Comparison of ENCODE assay signal across 10 cellular contexts in genomic region chr6:156775717-156776116, GRCh38. TPM values are rescaled to one million over a fixed set of nuclear protein-coding genes. Genes with fewer than 3 reads are reported as not detected.
A peak's percentile ranks its signal among the peaks of the same experiment; 100 is the strongest.
DNase-seq lines count a peak whose midpoint lies in the region; ATAC-seq, FAIRE-seq and TF ChIP-seq lines count a peak whose summit lies in the region.
"Had no signal": no experiment of that assay in that cellular context is flagged by ENCODE, and none has a peak within 500 bp of the region (broad histone marks: within the 10 kb centered on the region; RNA-seq: fewer than 3 reads in every experiment).

No MANE protein-coding gene starts in this region.

- DNase-seq in GM23248 = peak; percentile 40
- DNase-seq in OCI-LY7 (ENCODE audit: low spot score) = no peak
- no peak for DNase-seq in smooth muscle cell (lab: John Stamatoyannopoulos, UW; ENCODE audit: unreplicated experiment)
- no peak for DNase-seq in ecto neural progenitor cell (ENCODE audit: low spot score)
- DNase-seq in HTR-8/SVneo (ENCODE audit: insufficient read length, low spot score) = no peak
- DNase-seq: activated T-cell treated with anti-CD3 and anti-CD28 coated beads, Interleukin-2, amount 50 U/mL, for 4 hours; NCI-H2029; stimulated activated CD4-positive, alpha-beta T cell treated with anti-CD3 and anti-CD28 coated beads, Interleukin-1b, Interleukin-23, amount 100 ng/mL, for 48 hours had no signal

- H2AFZ ChIP-seq in GM23248 = peak overlapping the region; percentile 79; the same call in 1 of the 2 replicates
- H2AFZ ChIP-seq in OCI-LY7 (ENCODE audit: low read length) = no peak overlapping the region
- H2AFZ ChIP-seq in smooth muscle cell (ENCODE audit: low read depth) = no peak overlapping the region

- H3K9me2 ChIP-seq in GM23248 (ENCODE audit: insufficient read depth) = no peaks in the 10 kb centered on the region
- H3K9me2 ChIP-seq in OCI-LY7 (ENCODE audit: insufficient read depth, low read length) = no peaks in the 10 kb centered on the region

- TF ChIP-seq EP300 in gastroesophageal sphincter (IDR thresholded peaks at IDR 0.05) = no peak

- POLR2A ChIA-PET in OCI-LY7 (lab: Charles Lee) = interaction anchor here (0.7 to 2.7 kb wide), 8 partner anchors 9 to 493 kb away, joined by 3 to 21 read pairs (median 4); no protein-coding TSS in a partner anchor

- peak overlapping the region; percentile 87 for H3K4me3 ChIP-seq in GM23248
- peak overlapping the region; percentile 80 for H3K4me3 ChIP-seq in OCI-LY7 (ENCODE audit: low read depth, low read length, poor library complexity, severe bottlenecking)
- H3K4me3 ChIP-seq in gastroesophageal sphincter = no peak overlapping the region
- H3K4me3 ChIP-seq in smooth muscle cell = peak overlapping the region; percentile 74

- ATAC-seq in gastroesophageal sphincter (no peak), HG03039 (IDR thresholded peaks at IDR 0.05; ENCODE audit: unreplicated experiment) (no peak)
- ATAC-seq: activated T-cell treated with anti-CD3 and anti-CD28 coated beads, Interleukin-2, amount 50 U/mL, for 4 hours had no signal

- FAIRE-seq in HTR-8/SVneo (lab: Jason Lieb, UNC) = no peak

- CTCF ChIA-PET in OCI-LY7 (lab: Charles Lee; ENCODE audit: unreplicated experiment) = no interaction called here

- H3K27ac ChIP-seq in GM23248 = peak overlapping the region; percentile 97
- peak overlapping the region; percentile 97 for H3K27ac ChIP-seq in OCI-LY7 (ENCODE audit: low read depth, low read length, poor library complexity, severe bottlenecking)
- peak overlapping the region; percentile 88 to 99 (median 97) for H3K27ac ChIP-seq in gastroesophageal sphincter
- peak overlapping the region; percentile 90 for H3K27ac ChIP-seq in smooth muscle cell (ENCODE audit: low read depth)

- 13 to 19% methylated on average over 5 of the region's 5 CpGs for WGBS in GM23248 (ENCODE audit: low coverage in 1 of 2, low lambda C conversion rate in 2 of 2, missing lambda C conversion rate in 2 of 2), 2 experiments
- 20 to 30% methylated on average over 5 of the region's 5 CpGs for WGBS in gastroesophageal sphincter (ENCODE audit: low coverage in 1 of 2), 2 donors
- WGBS in smooth muscle cell (ENCODE audit: low lambda C conversion rate) = 74% methylated on average over 5 of the region's 5 CpGs

- H3K27me3 ChIP-seq in GM23248 (replicated peaks; ENCODE audit: insufficient read depth) (no peaks in the 10 kb centered on the region), gastroesophageal sphincter (no peaks in the 10 kb centered on the region), smooth muscle cell (ENCODE audit: low read depth) (no peaks in the 10 kb centered on the region)

- in situ Hi-C loops in GM23248 (cut with MboI) = no loop called here

- TF ChIP-seq POLR2A in gastroesophageal sphincter (IDR thresholded peaks at IDR 0.05) = no peak

- TF ChIP-seq CTCF in OCI-LY7 (conservative IDR thresholded peaks at IDR 0.05; ENCODE audit: low read length) (no peak), gastroesophageal sphincter (IDR thresholded peaks at IDR 0.05) (no peak), smooth muscle cell (IDR thresholded peaks at IDR 0.05; ENCODE audit: borderline replicate concordance, insufficient read depth, poor library complexity, severe bottlenecking) (no peak)

- H3K79me2 ChIP-seq in GM23248 (ENCODE audit: insufficient read depth) (peaks cover 40% of the 10 kb centered on the region), OCI-LY7 (ENCODE audit: insufficient read depth, low read depth, low read length) (peaks cover 28% of the 10 kb centered on the region), smooth muscle cell (ENCODE audit: low read depth) (peaks cover 30% of the 10 kb centered on the region)

- intact Hi-C loops in OCI-LY7 (cut with micrococcal nuclease; ENCODE audit: unreplicated experiment) = loop anchor here (2.0 to 5.0 kb wide), 4 partner anchors 21 to 493 kb away; no protein-coding TSS in a partner anchor

- H3K4me2 ChIP-seq in GM23248 (ENCODE audit: unreplicated experiment) (peak overlapping the region; percentile 95), OCI-LY7 (ENCODE audit: low read length) (peak overlapping the region; percentile 80), smooth muscle cell (peak overlapping the region; percentile 86)

- H3K4me1 ChIP-seq in GM23248 (ENCODE audit: insufficient read depth) (peaks cover 24% of the 10 kb centered on the region), OCI-LY7 (ENCODE audit: insufficient read depth, low read length, poor library complexity, severe bottlenecking) (peaks cover 36% of the 10 kb centered on the region), gastroesophageal sphincter (peaks cover 0 to 36% (median 6%) of the 10 kb centered on the region in 3 donors), smooth muscle cell (ENCODE audit: low read depth) (peaks cover 35% of the 10 kb centered on the region)

- no TSS peak for BruUV-seq in OCI-LY7 (replicated peaks; lab: Mats Ljungman, UMichigan)

- H3F3A ChIP-seq in GM23248 (ENCODE audit: insufficient read depth) = peaks cover 18% of the 10 kb centered on the region
- H3F3A ChIP-seq in smooth muscle cell (ENCODE audit: low read depth) = peaks cover 13% of the 10 kb centered on the region

- H3K9ac ChIP-seq in GM23248 = peak overlapping the region; percentile 98
- H3K9ac ChIP-seq in smooth muscle cell (ENCODE audit: low read depth) = no peak overlapping the region

- no peaks in the 10 kb centered on the region for H4K20me1 ChIP-seq in GM23248 (ENCODE audit: insufficient read depth)
- H4K20me1 ChIP-seq in OCI-LY7 (ENCODE audit: insufficient read depth, low read length) = peaks cover 3% of the 10 kb centered on the region; the same call in 1 of the 2 replicates
- H4K20me1 ChIP-seq in smooth muscle cell (ENCODE audit: low read depth) = peaks cover 11% of the 10 kb centered on the region

- H3K9me3 ChIP-seq in GM23248 (ENCODE audit: low read depth) (no peaks in the 10 kb centered on the region), OCI-LY7 (ENCODE audit: low read length) (no peaks in the 10 kb centered on the region), gastroesophageal sphincter (no peaks in the 10 kb centered on the region), smooth muscle cell (replicated peaks; ENCODE audit: low read depth) (no peaks in the 10 kb centered on the region)

- H3K36me3 ChIP-seq in GM23248 (ENCODE audit: low read depth) (no peaks in the 10 kb centered on the region), OCI-LY7 (ENCODE audit: insufficient read depth, low read length) (no peaks in the 10 kb centered on the region), gastroesophageal sphincter (no peaks in the 10 kb centered on the region), smooth muscle cell (ENCODE audit: low read depth) (no peaks in the 10 kb centered on the region)

RNA-seq across cellular contexts. Expression of gene ARID1B, which starts 1.5 kb away (rescaled TPM):
- 19.3 and 25.5 TPM in 2 replicates for total RNA-seq in GM23248 (2014; rRNA removed; shearing (Covaris generic))
- polyA plus RNA-seq in GM23248 (2016; fragmentation: Nextera tagmentation; extraction: Ambion mirVana) = 19.3 and 21.2 TPM in 2 replicates
- 71.8 and 90.1 TPM in 2 replicates for total RNA-seq in OCI-LY7 (2014; rRNA removed; shearing (Covaris generic))
- total RNA-seq in OCI-LY7 (2022) = 164 and 170 TPM in 2 replicates
- total RNA-seq in gastroesophageal sphincter = 100 to 1,000 TPM in 1 of 4 donors, 10 to 100 TPM in 3; 40.0 to 106 (median 79.7) TPM
- total RNA-seq in smooth muscle cell = 52.8 and 65.4 TPM in 2 replicates
- polyA plus RNA-seq in smooth muscle cell = 30.1 and 40.2 TPM in 2 replicates

Comparison
In these comparisons a context has a peak if more than half of its experiments do, and no peak if none do; other contexts are left out.
1. H3K4me3 ChIP-seq: peak in GM23248 (single experiment), OCI-LY7 (single experiment) and smooth muscle cell (single experiment); none in gastroesophageal sphincter (0 of 2).
2. Peak in every context shown above with its lines, with median percentiles within 50 percentile points of each other: H3K27ac ChIP-seq and H3K4me2 ChIP-seq.